ENCODE assay signal across 10 cellular contexts in genomic region chr5:179804599-179804947, GRCh38. TPM values are rescaled to one million over a fixed set of nuclear protein-coding genes. Genes with fewer than 3 reads are reported as not detected.
DNase-seq lines count a peak whose midpoint lies in the region; ATAC-seq and TF ChIP-seq lines count a peak whose summit lies in the region.
"Had no signal": no experiment of that assay in that cellular context is flagged by ENCODE, and none has a peak within 500 bp of the region (broad histone marks: within the 10 kb centered on the region; RNA-seq: fewer than 3 reads in every experiment).

No MANE protein-coding gene starts in this region.

- H3K27ac Mint-ChIP-seq in CD14-positive monocyte (peak overlapping the region in 5 of 7 donors; percentile 41 to 86 (median 76)), osteocyte (ENCODE audit: unreplicated experiment) (peak overlapping the region; percentile 27)
- H3K27ac Mint-ChIP-seq in effector memory CD8-positive, alpha-beta T cell: peak overlapping the region; percentile 77 to 90

- TF ChIP-seq CTCF in CD14-positive monocyte (IDR thresholded peaks at IDR 0.05): no peak
- TF ChIP-seq CTCF in osteocyte (IDR thresholded peaks at IDR 0.05): no peak

- peaks cover 0 to 2% (median 0%) of the 10 kb centered on the region in 3 donors for H3K27me3 Mint-ChIP-seq in CD14-positive monocyte (ENCODE audit: low read depth in 3 of 3)
- H3K27me3 Mint-ChIP-seq in effector memory CD8-positive, alpha-beta T cell: no peaks in the 10 kb centered on the region
- H3K27me3 Mint-ChIP-seq in osteocyte (ENCODE audit: unreplicated experiment): no peaks in the 10 kb centered on the region

- H3K4me3 Mint-ChIP-seq in CD14-positive monocyte: peak overlapping the region; percentile 88 to 91
- H3K4me3 Mint-ChIP-seq in effector memory CD8-positive, alpha-beta T cell: peak overlapping the region; percentile 83 to 87
- H3K4me3 Mint-ChIP-seq in osteocyte (ENCODE audit: unreplicated experiment): peak overlapping the region; percentile 82

- peaks cover 36% of the 10 kb centered on the region for H3K4me1 Mint-ChIP-seq in CD14-positive monocyte
- peaks cover 23 to 27% of the 10 kb centered on the region in 2 donors for H3K4me1 Mint-ChIP-seq in effector memory CD8-positive, alpha-beta T cell (ENCODE audit: low read depth in 2 of 2)
- peaks cover 28% of the 10 kb centered on the region for H3K4me1 Mint-ChIP-seq in osteocyte (ENCODE audit: unreplicated experiment)

- DNase-seq in CD14-positive monocyte (ENCODE audit: low spot score) (no peak), NCI-H69 (lab: John Stamatoyannopoulos, UW) (peak; percentile 46), osteocyte (ENCODE audit: extremely low spot score, unreplicated experiment) (no peak), NOMO-1 treated with dmso at 0.1 percent for 144 hours (lab: John Stamatoyannopoulos, UW; ENCODE audit: unreplicated experiment) (no peak)
- DNase-seq in effector memory CD8-positive, alpha-beta T cell: no peak
- DNase-seq: cerebellar nuclear complex, KG1 had no signal

- no peak for ATAC-seq in effector memory CD8-positive, alpha-beta T cell (replicated peaks)
- ATAC-seq in HG03457 (IDR thresholded peaks at IDR 0.05; ENCODE audit: unreplicated experiment) (no peak), HG03135 (IDR thresholded peaks at IDR 0.05; ENCODE audit: unreplicated experiment) (no peak), GM19023 (IDR thresholded peaks at IDR 0.05; ENCODE audit: unreplicated experiment) (no peak)

- H3K9me3 Mint-ChIP-seq in CD14-positive monocyte (no peaks in the 10 kb centered on the region), osteocyte (ENCODE audit: unreplicated experiment) (no peaks in the 10 kb centered on the region)
- H3K9me3 Mint-ChIP-seq in effector memory CD8-positive, alpha-beta T cell: no peaks in the 10 kb centered on the region

- intact Hi-C loops in CD14-positive monocyte (cut with micrococcal nuclease): loop anchor here (2.0 to 5.0 kb wide), 3 partner anchors 16 to 103 kb away; partner anchors contain the start of genes SQSTM1 (in 1 of the 2) and TBC1D9B (in 1 of the 2)

- peaks cover 17 to 24% of the 10 kb centered on the region in 2 donors for H3K36me3 Mint-ChIP-seq in CD14-positive monocyte
- H3K36me3 Mint-ChIP-seq in effector memory CD8-positive, alpha-beta T cell (ENCODE audit: insufficient read depth): peaks cover 23% of the 10 kb centered on the region
- H3K36me3 Mint-ChIP-seq in osteocyte (ENCODE audit: unreplicated experiment): peaks cover 12% of the 10 kb centered on the region

RNA-seq across cellular contexts. Expression of gene MGAT4B, which starts 2.1 kb away (rescaled TPM):
- polyA plus RNA-seq in CD14-positive monocyte: 10 to 100 TPM; 12.4 to 14.3 TPM
- 185 and 198 TPM in 2 replicates for total RNA-seq in osteocyte

RNA-seq across cellular contexts. Expression of gene LTC4S, which starts 10.8 kb away (rescaled TPM):
- under 1 TPM; 0.65 to 0.69 TPM for polyA plus RNA-seq in CD14-positive monocyte
- total RNA-seq in osteocyte: 1.1 and 2.4 TPM in 2 replicates

RNA-seq across cellular contexts. Expression of gene SQSTM1, which starts 16.1 kb away (rescaled TPM):
- 100 to 1,000 TPM; 275 to 312 TPM for polyA plus RNA-seq in CD14-positive monocyte
- 447 and 458 TPM in 2 replicates for total RNA-seq in osteocyte

RNA-seq across cellular contexts. Expression of gene MRNIP, which starts 54.0 kb away (rescaled TPM):
- 1 to 10 TPM; 1.2 to 1.4 TPM for polyA plus RNA-seq in CD14-positive monocyte
- total RNA-seq in osteocyte: 25.8 and 27.6 TPM in 2 replicates

Comparison
In these comparisons a context has a peak if more than half of its experiments do, and no peak if none do; other contexts are left out.
1. H3K27ac Mint-ChIP-seq: peak in every context shown above with its lines; median percentile 84 in effector memory CD8-positive, alpha-beta T cell; 76 in CD14-positive monocyte; 27 in osteocyte.